ENCODE assay signal across 18 cellular contexts in the genomic region with DNA sequence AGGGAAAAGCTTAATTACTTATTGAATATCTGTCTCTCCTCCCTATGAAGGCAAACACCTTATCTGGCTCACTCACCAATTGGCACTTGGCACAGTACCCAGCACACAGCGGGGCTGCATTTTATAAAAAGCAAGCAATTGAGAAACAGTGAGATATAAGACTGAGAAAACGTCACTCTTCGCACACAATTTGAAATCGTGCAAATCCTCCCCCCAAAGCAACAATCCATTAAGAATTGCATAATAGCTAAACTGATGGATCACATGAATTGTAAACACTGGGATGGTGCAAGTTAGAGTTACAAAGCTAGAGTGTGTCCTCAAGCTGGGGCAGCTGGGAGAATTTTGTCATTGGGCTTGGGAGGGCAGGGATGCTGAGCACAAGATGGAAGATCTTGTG. TPM values are rescaled to one million over a fixed set of nuclear protein-coding genes. Genes with fewer than 3 reads are reported as not detected.
DNase-seq lines count a peak whose midpoint lies in the region; ATAC-seq, FAIRE-seq and TF ChIP-seq lines count a peak whose summit lies in the region.
"Had no signal": no experiment of that assay in that cellular context is flagged by ENCODE, and none has a peak within 500 bp of the region (broad histone marks: within the 10 kb centered on the region; RNA-seq: fewer than 3 reads in every experiment).

No MANE protein-coding gene starts in this region.

- in situ Hi-C loops in G401 (cut with HindIII; ENCODE audit: low sequenced_read_pairs): no loop called here

- H3K4me3 ChIP-seq in adipocyte (ENCODE audit: low read length) (no peak overlapping the region), liver (ENCODE audit: low read depth in 1 of 3, low read length in 3 of 3) (no peak overlapping the region)

- no peak for TF ChIP-seq CTCF in liver (IDR thresholded peaks at IDR 0.05; ENCODE audit: low read depth, low read length, missing input control)
- no peak for TF ChIP-seq CTCF in omental fat pad (IDR thresholded peaks at IDR 0.05)

- H3K9ac ChIP-seq in adipocyte (ENCODE audit: low read length) (peak overlapping the region; percentile 66), liver (ENCODE audit: low read depth in 1 of 2, low read length in 2 of 2) (no peak overlapping the region)
- H3K9ac ChIP-seq: KMS-11 had no signal

- peak overlapping the region; percentile 76 to 78 for H3K27ac ChIP-seq in liver (ENCODE audit: low read depth in 1 of 2, low read length in 2 of 2)
- H3K27ac ChIP-seq: C4-2B, KMS-11 had no signal

- H3K4me1 ChIP-seq in adipocyte (ENCODE audit: control insufficient read depth, insufficient read depth, low read length) (peaks cover 29% of the 10 kb centered on the region), liver (ENCODE audit: control insufficient read depth in 4 of 4, insufficient read depth in 4 of 4, low read length in 3 of 4) (peaks cover 0 to 21% (median 16%) of the 10 kb centered on the region in 4 donors)

- WGBS in liver: 40% methylated on average over 4 of the region's 4 CpGs

- no peak for FAIRE-seq in HTR-8/SVneo (lab: Jason Lieb, UNC)
- FAIRE-seq: H54 had no signal

- H3K36me3 ChIP-seq in adipocyte (ENCODE audit: control insufficient read depth, insufficient read depth, low read length, severe bottlenecking) (no peaks in the 10 kb centered on the region), liver (ENCODE audit: control insufficient read depth in 4 of 4, insufficient read depth in 3 of 4, low read depth in 1 of 4, low read length in 3 of 4) (peaks cover 0 to 2% (median 0%) of the 10 kb centered on the region in 4 donors)

- ATAC-seq in omental fat pad (ENCODE audit: low FRiP score) (no peak), HG03378 (IDR thresholded peaks at IDR 0.05; ENCODE audit: unreplicated experiment) (no peak)

- no peaks in the 10 kb centered on the region for H3K9me3 ChIP-seq in adipocyte (ENCODE audit: control insufficient read depth, low read length)
- no peaks in the 10 kb centered on the region for H3K9me3 ChIP-seq in liver (ENCODE audit: control insufficient read depth in 4 of 4, low read length in 3 of 4)

- DNase-seq in G401 (ENCODE audit: low spot score) (peak; percentile 56), NCI-H146 treated with DMSO at 0.1 percent for 48 hours (lab: John Stamatoyannopoulos, UW; ENCODE audit: unreplicated experiment) (peak; percentile 29), adipocyte (ENCODE audit: low read depth) (no peak), HTR-8/SVneo (ENCODE audit: insufficient read length, low spot score) (no peak), omental fat pad (ENCODE audit: low spot score) (no peak), dermis blood vessel endothelial cell (no peak)
- DNase-seq: DMS153, EL, NCI-H1694 treated with DMSO at 0.1 percent for 48 hours, NCI-H2171, NCI-H510A treated with DMSO at 0.1 percent for 48 hours, RPMI8226, SIG-M5 had no signal

- no peaks in the 10 kb centered on the region for H3K27me3 ChIP-seq in adipocyte (replicated peaks; ENCODE audit: control insufficient read depth, insufficient read depth, low read length)
- no peaks in the 10 kb centered on the region for H3K27me3 ChIP-seq in liver (ENCODE audit: control insufficient read depth in 4 of 4, insufficient read depth in 4 of 4, low read length in 3 of 4)

- peak; percentile 65 to 66 for TF ChIP-seq RAD21 in liver (IDR thresholded peaks at IDR 0.05)

TF ChIP-seq in liver, 16 proteins besides CTCF, POLR2A, EP300 and RAD21:
- TF ChIP-seq, protein P1, sequence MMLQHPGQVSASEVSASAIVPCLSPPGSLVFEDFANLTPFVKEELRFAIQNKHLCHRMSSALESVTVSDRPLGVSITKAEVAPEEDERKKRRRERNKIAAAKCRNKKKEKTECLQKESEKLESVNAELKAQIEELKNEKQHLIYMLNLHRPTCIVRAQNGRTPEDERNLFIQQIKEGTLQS (IDR thresholded peaks at IDR 0.05): peak; percentile 73
- TF ChIP-seq GABPA (IDR thresholded peaks at IDR 0.05 in 1 of 2, conservative IDR thresholded peaks at IDR 0.05 in 1 of 2) (peak in 1 of 2 donors; percentile 17), FOXA2 (IDR thresholded peaks at IDR 0.05) (peak; percentile 98), FOXA1 (IDR thresholded peaks at IDR 0.05) (peak; percentile 98), NR2F2 (IDR thresholded peaks at IDR 0.05) (no peak), YY1 (IDR thresholded peaks at IDR 0.05) (peak; percentile 87), TAF1 (conservative IDR thresholded peaks at IDR 0.05) (no peak), JUND (IDR thresholded peaks at IDR 0.05) (peak; percentile 49 to 91), SP1 (IDR thresholded peaks at IDR 0.05) (peak; percentile 86), HNF4G (IDR thresholded peaks at IDR 0.05) (no peak), EGR1 (IDR thresholded peaks at IDR 0.05; ENCODE audit: low read depth in 2 of 2) (peak in 1 of 2 donors; percentile 69), HNF4A (conservative IDR thresholded peaks at IDR 0.05) (peak; percentile 70 to 85), RXRA (IDR thresholded peaks at IDR 0.05) (peak; percentile 78 to 96)
- TF ChIP-seq, protein P2, sequence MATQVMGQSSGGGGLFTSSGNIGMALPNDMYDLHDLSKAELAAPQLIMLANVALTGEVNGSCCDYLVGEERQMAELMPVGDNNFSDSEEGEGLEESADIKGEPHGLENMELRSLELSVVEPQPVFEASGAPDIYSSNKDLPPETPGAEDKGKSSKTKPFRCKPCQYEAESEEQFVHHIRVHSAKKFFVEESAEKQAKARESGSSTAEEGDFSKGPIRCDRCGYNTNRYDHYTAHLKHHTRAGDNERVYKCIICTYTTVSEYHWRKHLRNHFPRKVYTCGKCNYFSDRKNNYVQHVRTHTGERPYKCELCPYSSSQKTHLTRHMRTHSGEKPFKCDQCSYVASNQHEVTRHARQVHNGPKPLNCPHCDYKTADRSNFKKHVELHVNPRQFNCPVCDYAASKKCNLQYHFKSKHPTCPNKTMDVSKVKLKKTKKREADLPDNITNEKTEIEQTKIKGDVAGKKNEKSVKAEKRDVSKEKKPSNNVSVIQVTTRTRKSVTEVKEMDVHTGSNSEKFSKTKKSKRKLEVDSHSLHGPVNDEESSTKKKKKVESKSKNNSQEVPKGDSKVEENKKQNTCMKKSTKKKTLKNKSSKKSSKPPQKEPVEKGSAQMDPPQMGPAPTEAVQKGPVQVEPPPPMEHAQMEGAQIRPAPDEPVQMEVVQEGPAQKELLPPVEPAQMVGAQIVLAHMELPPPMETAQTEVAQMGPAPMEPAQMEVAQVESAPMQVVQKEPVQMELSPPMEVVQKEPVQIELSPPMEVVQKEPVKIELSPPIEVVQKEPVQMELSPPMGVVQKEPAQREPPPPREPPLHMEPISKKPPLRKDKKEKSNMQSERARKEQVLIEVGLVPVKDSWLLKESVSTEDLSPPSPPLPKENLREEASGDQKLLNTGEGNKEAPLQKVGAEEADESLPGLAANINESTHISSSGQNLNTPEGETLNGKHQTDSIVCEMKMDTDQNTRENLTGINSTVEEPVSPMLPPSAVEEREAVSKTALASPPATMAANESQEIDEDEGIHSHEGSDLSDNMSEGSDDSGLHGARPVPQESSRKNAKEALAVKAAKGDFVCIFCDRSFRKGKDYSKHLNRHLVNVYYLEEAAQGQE (IDR thresholded peaks at IDR 0.05): peak; percentile 81
- TF ChIP-seq, protein P3, sequence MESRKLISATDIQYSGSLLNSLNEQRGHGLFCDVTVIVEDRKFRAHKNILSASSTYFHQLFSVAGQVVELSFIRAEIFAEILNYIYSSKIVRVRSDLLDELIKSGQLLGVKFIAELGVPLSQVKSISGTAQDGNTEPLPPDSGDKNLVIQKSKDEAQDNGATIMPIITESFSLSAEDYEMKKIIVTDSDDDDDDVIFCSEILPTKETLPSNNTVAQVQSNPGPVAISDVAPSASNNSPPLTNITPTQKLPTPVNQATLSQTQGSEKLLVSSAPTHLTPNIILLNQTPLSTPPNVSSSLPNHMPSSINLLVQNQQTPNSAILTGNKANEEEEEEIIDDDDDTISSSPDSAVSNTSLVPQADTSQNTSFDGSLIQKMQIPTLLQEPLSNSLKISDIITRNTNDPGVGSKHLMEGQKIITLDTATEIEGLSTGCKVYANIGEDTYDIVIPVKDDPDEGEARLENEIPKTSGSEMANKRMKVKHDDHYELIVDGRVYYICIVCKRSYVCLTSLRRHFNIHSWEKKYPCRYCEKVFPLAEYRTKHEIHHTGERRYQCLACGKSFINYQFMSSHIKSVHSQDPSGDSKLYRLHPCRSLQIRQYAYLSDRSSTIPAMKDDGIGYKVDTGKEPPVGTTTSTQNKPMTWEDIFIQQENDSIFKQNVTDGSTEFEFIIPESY (IDR thresholded peaks at IDR 0.05): peak; percentile 91
- TF ChIP-seq, protein P4, sequence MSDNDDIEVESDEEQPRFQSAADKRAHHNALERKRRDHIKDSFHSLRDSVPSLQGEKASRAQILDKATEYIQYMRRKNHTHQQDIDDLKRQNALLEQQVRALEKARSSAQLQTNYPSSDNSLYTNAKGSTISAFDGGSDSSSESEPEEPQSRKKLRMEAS (IDR thresholded peaks at IDR 0.05): peak; percentile 85

RNA-seq across cellular contexts. Expression of a gene that starts 27.1 kb away (rescaled TPM):
- 273 and 329 TPM in 2 replicates for total RNA-seq in G401 (2014; rRNA removed; shearing (Covaris generic))
- total RNA-seq in liver (100 to 1,000 TPM; 147 to 161 TPM), omental fat pad (100 to 1,000 TPM; 455 to 981 (median 633) TPM), dermis blood vessel endothelial cell (224 and 251 TPM in 2 replicates)
- polyA plus RNA-seq in liver: 100 to 1,000 TPM; 320 to 370 TPM

Comparison
In these comparisons a context has a peak if more than half of its experiments do, and no peak if none do; other contexts are left out.
1. DNase-seq: peak in G401 (single experiment) and NCI-H146 treated with DMSO at 0.1 percent for 48 hours (single experiment); none in adipocyte (single experiment), HTR-8/SVneo (single experiment), omental fat pad (single experiment) and dermis blood vessel endothelial cell (single experiment).